In genomic region chr10:5545426-5545777, GRCh38 we compare ENCODE assay signal across 14 cellular contexts. TPM values are rescaled to one million over a fixed set of nuclear protein-coding genes. Genes with fewer than 3 reads are reported as not detected.
DNase-seq lines count a peak whose midpoint lies in the region; ATAC-seq, FAIRE-seq and TF ChIP-seq lines count a peak whose summit lies in the region.
"Had no signal": no experiment of that assay in that cellular context is flagged by ENCODE, and none has a peak within 500 bp of the region (broad histone marks: within the 10 kb centered on the region; RNA-seq: fewer than 3 reads in every experiment).

No MANE protein-coding gene starts in this region.

- H3K27me3 ChIP-seq in K562 (ENCODE audit: control insufficient read depth in 2 of 2, insufficient read depth in 2 of 2, low read length in 2 of 2) (no peaks in the 10 kb centered on the region), lung (ENCODE audit: control insufficient read depth, insufficient read depth) (no peaks in the 10 kb centered on the region), small intestine (ENCODE audit: control insufficient read depth in 2 of 2, insufficient read depth in 2 of 2, low read length in 2 of 2) (no peaks in the 10 kb centered on the region)
- H3K27me3 ChIP-seq: ovary had no signal

- no peak overlapping the region for H3K4me2 ChIP-seq in K562 (ENCODE audit: insufficient read depth, low read length)

- no peak for DNase-seq in K562 (ENCODE audit: extremely low read depth in 1 of 4, low spot score in 3 of 4)
- DNase-seq in lung (ENCODE audit: low spot score) = no peak
- no peak for DNase-seq in small intestine
- no peak for DNase-seq in HuH-7.5 (ENCODE audit: low spot score)
- no peak for DNase-seq in activated effector memory CD4-positive, alpha-beta T cell treated with Interleukin-2 at 50 U/mL for 16 hours
- DNase-seq: effector memory CD4-positive, alpha-beta T cell; GDM1; midbrain; T-helper 17 cell had no signal

- peaks cover 25% of the 10 kb centered on the region for H3K4me1 ChIP-seq in HEK293 (ENCODE audit: control insufficient read depth, insufficient read depth, low read length)
- peaks cover 40 to 63% of the 10 kb centered on the region in 2 experiments for H3K4me1 ChIP-seq in K562 (replicated peaks in 1 of 2; ENCODE audit: control insufficient read depth in 2 of 2, insufficient read depth in 2 of 2, low read length in 2 of 2)
- peaks cover 0 to 30% of the 10 kb centered on the region in 2 donors for H3K4me1 ChIP-seq in lung (ENCODE audit: control insufficient read depth in 2 of 2, insufficient read depth in 2 of 2, low read length in 2 of 2)
- peaks cover 19 to 24% of the 10 kb centered on the region in 2 donors for H3K4me1 ChIP-seq in small intestine (ENCODE audit: control insufficient read depth in 2 of 2, insufficient read depth in 1 of 2, low read depth in 1 of 2, low read length in 1 of 2)

- TF ChIP-seq EP300 in K562 (IDR thresholded peaks at IDR 0.05; ENCODE audit: low read length) = no peak

- H3K9me3 ChIP-seq in HEK293 (ENCODE audit: control insufficient read depth, insufficient read depth, low read depth, low read length) (no peaks in the 10 kb centered on the region), K562 (replicated peaks; ENCODE audit: control insufficient read depth, insufficient read depth, low read depth, low read length) (no peaks in the 10 kb centered on the region), lung (ENCODE audit: control insufficient read depth in 2 of 2, insufficient read depth in 1 of 2, low read length in 1 of 2) (no peaks in the 10 kb centered on the region), small intestine (ENCODE audit: control insufficient read depth, low read depth) (no peaks in the 10 kb centered on the region)
- H3K9me3 ChIP-seq: ovary had no signal

- no peaks in the 10 kb centered on the region for H3K79me2 ChIP-seq in K562 (ENCODE audit: control insufficient read depth, insufficient read depth, low read length)

- intact Hi-C loops in K562 (cut with micrococcal nuclease) = loop anchor here (5.0 kb wide), 1 partner anchor 63 kb away; no protein-coding TSS in a partner anchor

- CTCF ChIA-PET in HEK293 (lab: Yijun Ruan, JAX) (interaction anchor here (1.6 kb wide), 1 partner anchor 78 kb away, joined by 5 read pairs; no protein-coding TSS in a partner anchor), K562 (lab: Yijun Ruan, JAX; ENCODE audit: low intra/inter-chr PET ratio) (no interaction called here)

- H3K36me3 ChIP-seq in HEK293 (ENCODE audit: control insufficient read depth in 2 of 2, insufficient read depth in 1 of 2, low read length in 2 of 2) (no peaks in the 10 kb centered on the region), K562 (ENCODE audit: control insufficient read depth, insufficient read depth, low read length) (no peaks in the 10 kb centered on the region), lung (ENCODE audit: control insufficient read depth in 2 of 2, insufficient read depth in 2 of 2, low read length in 2 of 2) (no peaks in the 10 kb centered on the region), small intestine (ENCODE audit: control insufficient read depth in 2 of 2, insufficient read depth in 2 of 2, low read length in 2 of 2) (no peaks in the 10 kb centered on the region)
- H3K36me3 ChIP-seq: ovary had no signal

- ATAC-seq in K562 (no peak), lung (ENCODE audit: insufficient read depth, low FRiP score) (no peak), GM21381 (IDR thresholded peaks at IDR 0.05; ENCODE audit: unreplicated experiment) (no peak), HG03378 (IDR thresholded peaks at IDR 0.05; ENCODE audit: unreplicated experiment) (no peak)
- ATAC-seq: T-helper 17 cell had no signal

- peak overlapping the region in 1 of 2 experiments; percentile 84; a peak in 2 of 4 replicates for H3K9ac ChIP-seq in K562 (ENCODE audit: insufficient read depth in 1 of 2, low read depth in 2 of 2, low read length in 2 of 2)

- no TSS peak for BruUV-seq in K562 (replicated peaks; lab: Mats Ljungman, UMichigan)

- peak overlapping the region; percentile 93 for H2AFZ ChIP-seq in K562 (ENCODE audit: low read depth, low read length)

- 77% methylated on average over 2 of the region's 2 CpGs for WGBS in K562 (ENCODE audit: insufficient coverage, low coverage, missing lambda C conversion rate)
- 91 to 96% methylated on average over 2 of the region's 2 CpGs for WGBS in lung, 2 donors
- WGBS in small intestine, 3 donors = 73 to 82% (median 75%) methylated on average over 2 of the region's 2 CpGs

- no peak for TF ChIP-seq RAD21 in K562 (CRISPR knock-in tag; conservative IDR thresholded peaks at IDR 0.05 in 1 of 2, IDR thresholded peaks at IDR 0.05 in 1 of 2)

- no peaks in the 10 kb centered on the region for H4K20me1 ChIP-seq in K562 (replicated peaks; ENCODE audit: control insufficient read depth, insufficient read depth, low read length)

- H3K27ac ChIP-seq in HEK293 (ENCODE audit: extremely low read depth, low read depth, low read length) (peak overlapping the region; percentile 82), K562 (ENCODE audit: extremely low read depth, low read depth, low read length) (peak overlapping the region; percentile 45; the same call in 2 of the 3 replicates), lung (ENCODE audit: low read depth in 1 of 2, low read length in 1 of 2) (peak overlapping the region; percentile 1 to 93), small intestine (ENCODE audit: low read depth in 1 of 2, low read length in 1 of 2) (peak overlapping the region; percentile 22 to 99)
- H3K27ac ChIP-seq: ovary had no signal

- POLR2A ChIA-PET in HEK293 (lab: Yijun Ruan, JAX) = interaction anchor here (1.8 kb wide), 1 partner anchor 9 kb away, joined by 6 read pairs; no protein-coding TSS in a partner anchor
- POLR2A ChIA-PET in K562 (lab: Yijun Ruan, JAX) = interaction anchor here (0.8 kb wide), 1 partner anchor 83 kb away, joined by 3 read pairs; no protein-coding TSS in a partner anchor

- no peak for TF ChIP-seq POLR2A in K562 (conservative IDR thresholded peaks at IDR 0.05)

- H3K9me1 ChIP-seq in K562 (ENCODE audit: control insufficient read depth, insufficient read depth, low read length) = no peaks in the 10 kb centered on the region

- in situ Hi-C loops in K562 (cut with MboI) = no loop called here

- no peak overlapping the region for H3K4me3 ChIP-seq in HEK293 (ENCODE audit: low read depth, low read length)
- no peak overlapping the region for H3K4me3 ChIP-seq in K562
- H3K4me3 ChIP-seq in lung = no peak overlapping the region
- no peak overlapping the region for H3K4me3 ChIP-seq in small intestine (ENCODE audit: low read depth in 1 of 2, low read length in 2 of 2)
- H3K4me3 ChIP-seq: ovary had no signal

- no peak for FAIRE-seq in K562 (lab: Jason Lieb, UNC)
- no peak for FAIRE-seq in small intestine (lab: Jason Lieb, UNC)

- TF ChIP-seq CTCF in HEK293 (tag by site-specific recombination; IDR thresholded peaks at IDR 0.05) = no peak
- TF ChIP-seq CTCF in K562 (IDR thresholded peaks at IDR 0.05 in 2 of 3, conservative IDR thresholded peaks at IDR 0.05 in 1 of 3; ENCODE audit: insufficient read depth in 2 of 3, low read depth in 1 of 3, low read length in 3 of 3) = no peak
- TF ChIP-seq CTCF in lung (IDR thresholded peaks at IDR 0.05; ENCODE audit: control extremely low read depth, extremely low read depth) = no peak

TF ChIP-seq in HEK293, 187 proteins besides CTCF, POLR2A, EP300 and RAD21 (continues in another document):
- no peak for TF ChIP-seq ZNF175 (tag by site-specific recombination; IDR thresholded peaks at IDR 0.05)
- TF ChIP-seq KLF10 (tag by site-specific recombination; IDR thresholded peaks at IDR 0.05) = no peak

TF ChIP-seq in K562, 482 proteins besides CTCF, POLR2A, EP300 and RAD21 (continues in another document):
- TF ChIP-seq HDAC2 (IDR thresholded peaks at IDR 0.05) = 0 out of 2 replicates have a peak, but pooled peaks have one; percentile 28
- TF ChIP-seq NFATC3 (IDR thresholded peaks at IDR 0.05) = no peak
- TF ChIP-seq EGR1 (conservative IDR thresholded peaks at IDR 0.05) = no peak

RNA-seq across cellular contexts. Expression of gene CALML3, which starts 20.6 kb away (rescaled TPM):
- total RNA-seq in K562 (2011; cell fraction: chromatin; rRNA removed; ENCODE audit: low replicate concordance) = not detected in 2 replicates
- not detected in 2 replicates for total RNA-seq in K562 (2011; cell fraction: nucleolus; rRNA removed)
- total RNA-seq in K562 (2011; cell fraction: nucleoplasm; rRNA removed) = not detected in 2 replicates
- not detected in 2 replicates for total RNA-seq in K562 (2014; rRNA removed)
- total RNA-seq in K562 (2014; rRNA removed; fragmentation: Illumina TruSeq; extraction: Trizol) = not detected in 2 replicates
- total RNA-seq in K562 (2015; rRNA removed; fragmentation: Illumina TruSeq; extraction: Trizol) = not detected in 2 replicates
- not detected in 2 replicates for total RNA-seq in K562 (2021)
- polyA plus RNA-seq in K562 (2011; rRNA removed) = not detected in 2 replicates
- not detected in 2 replicates for polyA plus RNA-seq in K562 (2011; cell fraction: cytosol; rRNA removed)
- not detected in 2 replicates for polyA plus RNA-seq in K562 (2011; cell fraction: nucleus; rRNA removed)
- not detected in 2 replicates for polyA plus RNA-seq in K562 (2012)
- not detected in 2 replicates for polyA plus RNA-seq in K562 (2014; fragmentation: Illumina TruSeq; extraction: Trizol)
- polyA plus RNA-seq in K562 (2014; fragmentation: Nextera tagmentation; extraction: Ambion mirVana) = not detected
- polyA plus RNA-seq in K562 (2014; rRNA removed) = not detected in 2 replicates
- not detected in 2 replicates for polyA minus RNA-seq in K562 (2011; rRNA and poly(A)+ RNA removed)
- not detected in 2 replicates for polyA minus RNA-seq in K562 (2011; cell fraction: cytosol; rRNA and poly(A)+ RNA removed)
- polyA minus RNA-seq in K562 (2011; cell fraction: nucleus; rRNA and poly(A)+ RNA removed) = not detected in 2 replicates
- under 1 TPM in 1 of 2 donors, not detected in 1; 0.11 TPM for total RNA-seq in lung
- polyA plus RNA-seq in lung = under 1 TPM; 0.02 to 0.04 TPM
- under 1 TPM in 2 of 3 donors, not detected in 1; 0.07 to 0.27 TPM for polyA plus RNA-seq in small intestine
- total RNA-seq: fibroblast of villous mesenchyme, T-helper 17 cell had no signal

RNA-seq across cellular contexts. Expression of gene CALML5, which starts 46.0 kb away (rescaled TPM):
- total RNA-seq in K562 (2011; cell fraction: chromatin; rRNA removed; ENCODE audit: low replicate concordance) = not detected in 2 replicates
- total RNA-seq in K562 (2011; cell fraction: nucleolus; rRNA removed) = not detected in 2 replicates
- total RNA-seq in K562 (2011; cell fraction: nucleoplasm; rRNA removed) = not detected in 2 replicates
- total RNA-seq in K562 (2014; rRNA removed) (not detected in 2 replicates), K562 (2014; rRNA removed; fragmentation: Illumina TruSeq; extraction: Trizol) (not detected in 2 replicates), K562 (2015; rRNA removed; fragmentation: Illumina TruSeq; extraction: Trizol) (not detected in 2 replicates), K562 (2021) (not detected in 2 replicates), lung (not detected)
- polyA plus RNA-seq in K562 (2011; rRNA removed) (not detected in 2 replicates), K562 (2014; fragmentation: Illumina TruSeq; extraction: Trizol) (not detected in 2 replicates), K562 (2014; fragmentation: Nextera tagmentation; extraction: Ambion mirVana) (not detected), K562 (2014; rRNA removed) (not detected in 2 replicates), lung (not detected), small intestine (not detected)
- polyA plus RNA-seq in K562 (2011; cell fraction: cytosol; rRNA removed) = not detected in 2 replicates
- polyA plus RNA-seq in K562 (2011; cell fraction: nucleus; rRNA removed) = not detected in 2 replicates
- not detected in 2 replicates for polyA plus RNA-seq in K562 (2012)
- not detected in 2 replicates for polyA minus RNA-seq in K562 (2011; rRNA and poly(A)+ RNA removed)
- not detected in 2 replicates for polyA minus RNA-seq in K562 (2011; cell fraction: cytosol; rRNA and poly(A)+ RNA removed)
- not detected in 2 replicates for polyA minus RNA-seq in K562 (2011; cell fraction: nucleus; rRNA and poly(A)+ RNA removed)
- total RNA-seq: fibroblast of villous mesenchyme, T-helper 17 cell had no signal
- polyA plus RNA-seq: ovary had no signal
